In genomic region chr1:157197906-157198435, GRCh38 we compare ENCODE assay signal across 23 cellular contexts. TPM values are rescaled to one million over a fixed set of nuclear protein-coding genes. Genes with fewer than 3 reads are reported as not detected.
DNase-seq lines count a peak whose midpoint lies in the region; ATAC-seq and TF ChIP-seq lines count a peak whose summit lies in the region.
"Had no signal": no experiment of that assay in that cellular context is flagged by ENCODE, and none has a peak within 500 bp of the region (broad histone marks: within the 10 kb centered on the region; RNA-seq: fewer than 3 reads in every experiment).

No MANE protein-coding gene starts in this region.

- DNase-seq in Caco-2, result no peak
- DNase-seq in NCI-H2029 (lab: John Stamatoyannopoulos, UW), result peak; percentile 67
- DNase-seq in hepatocyte (ENCODE audit: low spot score), result no peak
- peak; percentile 74 to 92 for DNase-seq in trophoblast cell
- no peak for DNase-seq in DMS 273 treated with DMSO at 0.1 percent for 48 hours (lab: John Stamatoyannopoulos, UW)
- no peak for DNase-seq in activated CD4-positive, alpha-beta T cell treated with anti-CD3 and anti-CD28 coated beads, Interleukin-2, amount 10 ng/mL, durations not matched to agents 7 days and 5 days
- DNase-seq: activated CD4-positive, CD25-positive, alpha-beta regulatory T cell treated with anti-CD3 and anti-CD28 coated beads, Interleukin-2, amount 50 U/mL, for 72 hours; activated T-cell treated with anti-CD3 and anti-CD28 coated beads, Interleukin-2, amount 50 U/mL, for 24 hours; adrenal gland; C1 segment of cervical spinal cord; cortex of kidney; H7; kidney glomerular epithelial cell; mesenchymal stem cell; naive thymus-derived CD4-positive, alpha-beta T cell; NCI-H187 treated with DMSO at 0.1 percent for 48 hours; occipital lobe; stimulated activated CD4-positive, alpha-beta T cell treated with anti-CD3 and anti-CD28 coated beads, Interleukin-2, amount 100 ng/mL, for 24 hours; T-helper 1 cell; uterus had no signal

- no peak overlapping the region for H4K8ac ChIP-seq in trophoblast cell (ENCODE audit: low read depth, low read length)

- H4K12ac ChIP-seq in trophoblast cell (ENCODE audit: low read depth, low read length), result no peak overlapping the region

- H3K27ac ChIP-seq in hepatocyte (peak overlapping the region; percentile 65), trophoblast cell (ENCODE audit: low read depth, low read length) (no peak overlapping the region)
- H3K27ac ChIP-seq: adrenal gland, SJSA1, uterus had no signal

- H3K4me1 Mint-ChIP-seq in Caco-2 (ENCODE audit: low read depth, unreplicated experiment), result peaks cover 6% of the 10 kb centered on the region
- H3K4me1 Mint-ChIP-seq in activated CD4-positive, alpha-beta T cell treated with anti-CD3 and anti-CD28 coated beads, Interleukin-2, amount 10 ng/mL, durations not matched to agents 7 days and 5 days, result no peaks in the 10 kb centered on the region

- H4K91ac ChIP-seq in trophoblast cell (ENCODE audit: low read depth, low read length), result no peak overlapping the region

- peaks cover 8% of the 10 kb centered on the region; the same call in 1 of the 2 replicates for H3K4me1 ChIP-seq in Caco-2
- peaks cover 7% of the 10 kb centered on the region for H3K4me1 ChIP-seq in hepatocyte (ENCODE audit: insufficient read depth)
- H3K4me1 ChIP-seq in trophoblast cell (ENCODE audit: control insufficient read depth in 1 of 2, insufficient read depth in 2 of 2, low read length in 2 of 2), result peaks cover 2 to 7% of the 10 kb centered on the region in 2 experiments
- H3K4me1 ChIP-seq: adrenal gland, uterus had no signal

- no peaks in the 10 kb centered on the region for H3K36me3 ChIP-seq in Caco-2 (ENCODE audit: control insufficient read depth, insufficient read depth, low read length)
- no peaks in the 10 kb centered on the region for H3K36me3 ChIP-seq in hepatocyte (replicated peaks; ENCODE audit: insufficient read depth, low read depth)
- H3K36me3 ChIP-seq in trophoblast cell (ENCODE audit: control insufficient read depth in 1 of 2, insufficient read depth in 2 of 2, low read length in 2 of 2), result no peaks in the 10 kb centered on the region
- H3K36me3 ChIP-seq: adrenal gland, SJSA1, uterus had no signal

- H3K4me2 ChIP-seq in hepatocyte (no peak overlapping the region), trophoblast cell (ENCODE audit: low read length) (no peak overlapping the region)

- H3K27me3 Mint-ChIP-seq in Caco-2 (ENCODE audit: insufficient read depth, unreplicated experiment), result no peaks in the 10 kb centered on the region
- H3K27me3 Mint-ChIP-seq in activated CD4-positive, alpha-beta T cell treated with anti-CD3 and anti-CD28 coated beads, Interleukin-2, amount 10 ng/mL, durations not matched to agents 7 days and 5 days, result peaks cover 28% of the 10 kb centered on the region

- no peak overlapping the region for H2BK120ac ChIP-seq in trophoblast cell (ENCODE audit: insufficient read depth, low read length, poor library complexity)

- no peak for TF ChIP-seq CTCF in Caco-2 (IDR thresholded peaks at IDR 0.05; ENCODE audit: insufficient read depth in 1 of 2, low read depth in 1 of 2, low read length in 1 of 2, severe bottlenecking in 1 of 2, unreplicated experiment in 1 of 2)
- TF ChIP-seq CTCF in hepatocyte (IDR thresholded peaks at IDR 0.05; ENCODE audit: poor library complexity), result no peak

- CTCF ChIA-PET in Caco-2 (lab: Charles Lee), result no interaction called here
- CTCF ChIA-PET in activated CD4-positive, alpha-beta T cell treated with anti-CD3 and anti-CD28 coated beads, Interleukin-2, amount 10 ng/mL, durations not matched to agents 7 days and 5 days (lab: Charles Lee), result no interaction called here

- H2BK12ac ChIP-seq in trophoblast cell (ENCODE audit: low read length), result no peak overlapping the region

- H3K9me2 ChIP-seq in hepatocyte (replicated peaks; ENCODE audit: insufficient read depth), result no peaks in the 10 kb centered on the region

- no peak overlapping the region for H3K4ac ChIP-seq in trophoblast cell (ENCODE audit: low read depth, low read length)

- H2AK5ac ChIP-seq in trophoblast cell (ENCODE audit: low read length), result no peak overlapping the region

- no peak overlapping the region for H3K4me3 Mint-ChIP-seq in Caco-2 (ENCODE audit: unreplicated experiment)
- H3K4me3 Mint-ChIP-seq in activated CD4-positive, alpha-beta T cell treated with anti-CD3 and anti-CD28 coated beads, Interleukin-2, amount 10 ng/mL, durations not matched to agents 7 days and 5 days, result no peak overlapping the region
- H3K4me3 Mint-ChIP-seq: activated T-cell treated with anti-CD3 and anti-CD28 coated beads, Interleukin-2, amount 50 U/mL, for 24 hours; naive thymus-derived CD4-positive, alpha-beta T cell had no signal

- no peak for ATAC-seq in HG03159 (IDR thresholded peaks at IDR 0.05; ENCODE audit: unreplicated experiment)
- ATAC-seq: naive thymus-derived CD4-positive, alpha-beta T cell had no signal

- H2AFZ ChIP-seq in hepatocyte, result no peak overlapping the region
- no peak overlapping the region for H2AFZ ChIP-seq in trophoblast cell (ENCODE audit: insufficient read depth, low read length, poor library complexity)

- H3K18ac ChIP-seq in trophoblast cell (ENCODE audit: low read length), result no peak overlapping the region

- H3K79me2 ChIP-seq in hepatocyte (no peaks in the 10 kb centered on the region), trophoblast cell (ENCODE audit: control insufficient read depth, insufficient read depth, low read length, poor library complexity) (no peaks in the 10 kb centered on the region)

- H3K27ac Mint-ChIP-seq in Caco-2 (ENCODE audit: unreplicated experiment), result peak overlapping the region; percentile 40
- no peak overlapping the region for H3K27ac Mint-ChIP-seq in activated CD4-positive, alpha-beta T cell treated with anti-CD3 and anti-CD28 coated beads, Interleukin-2, amount 10 ng/mL, durations not matched to agents 7 days and 5 days
- H3K27ac Mint-ChIP-seq: activated T-cell treated with anti-CD3 and anti-CD28 coated beads, Interleukin-2, amount 50 U/mL, for 24 hours; naive thymus-derived CD4-positive, alpha-beta T cell had no signal

- no peak overlapping the region for H3K4me3 ChIP-seq in Caco-2 (ENCODE audit: low read depth, low read length)
- no peak overlapping the region for H3K4me3 ChIP-seq in hepatocyte
- no peak overlapping the region for H3K4me3 ChIP-seq in trophoblast cell (ENCODE audit: low read depth, low read length)
- H3K4me3 ChIP-seq: adrenal gland, SJSA1, skin epidermis, uterus had no signal

- H3K23ac ChIP-seq in trophoblast cell (ENCODE audit: low read length), result no peak overlapping the region

- intact Hi-C loops in Caco-2 (cut with micrococcal nuclease; ENCODE audit: unreplicated experiment), result no loop called here

- peaks cover 3% of the 10 kb centered on the region for H3K79me1 ChIP-seq in trophoblast cell (ENCODE audit: low read length)

- H3K36me3 Mint-ChIP-seq in Caco-2 (ENCODE audit: insufficient read depth, unreplicated experiment), result no peaks in the 10 kb centered on the region
- H3K36me3 Mint-ChIP-seq in activated CD4-positive, alpha-beta T cell treated with anti-CD3 and anti-CD28 coated beads, Interleukin-2, amount 10 ng/mL, durations not matched to agents 7 days and 5 days (ENCODE audit: low read depth), result no peaks in the 10 kb centered on the region
- H3K36me3 Mint-ChIP-seq: naive thymus-derived CD4-positive, alpha-beta T cell had no signal

- no peaks in the 10 kb centered on the region for H3K9me3 Mint-ChIP-seq in Caco-2 (ENCODE audit: unreplicated experiment)
- no peaks in the 10 kb centered on the region for H3K9me3 Mint-ChIP-seq in activated CD4-positive, alpha-beta T cell treated with anti-CD3 and anti-CD28 coated beads, Interleukin-2, amount 10 ng/mL, durations not matched to agents 7 days and 5 days
- H3K9me3 Mint-ChIP-seq: activated T-cell treated with anti-CD3 and anti-CD28 coated beads, Interleukin-2, amount 50 U/mL, for 24 hours; naive thymus-derived CD4-positive, alpha-beta T cell had no signal

- H3K27me3 ChIP-seq in Caco-2 (replicated peaks; ENCODE audit: control insufficient read depth, insufficient read depth, low read length) (no peaks in the 10 kb centered on the region), hepatocyte (no peaks in the 10 kb centered on the region), trophoblast cell (ENCODE audit: insufficient read depth, low read length) (no peaks in the 10 kb centered on the region)
- H3K27me3 ChIP-seq: SJSA1 had no signal

- H3K14ac ChIP-seq in trophoblast cell (ENCODE audit: low read length), result no peak overlapping the region

- POLR2A ChIA-PET in Caco-2 (lab: Charles Lee), result no interaction called here
- POLR2A ChIA-PET in activated CD4-positive, alpha-beta T cell treated with anti-CD3 and anti-CD28 coated beads, Interleukin-2, amount 10 ng/mL, durations not matched to agents 7 days and 5 days (lab: Charles Lee), result no interaction called here

- H2BK5ac ChIP-seq in trophoblast cell (ENCODE audit: low read depth, low read length, poor library complexity), result no peak overlapping the region

- no peaks in the 10 kb centered on the region for H4K20me1 ChIP-seq in hepatocyte (ENCODE audit: insufficient read depth, poor library complexity, severe bottlenecking)

- H3K9ac ChIP-seq in trophoblast cell (ENCODE audit: low read length), result no peak overlapping the region

- WGBS in hepatocyte (ENCODE audit: low lambda C conversion rate, missing lambda C conversion rate), result 93% methylated on average over 7 of the region's 7 CpGs
- WGBS in trophoblast cell (ENCODE audit: extremely low coverage, insufficient coverage, insufficient read length), result no CpG with 5 or more reads among the region's 7 CpGs

- H3K9me3 ChIP-seq in Caco-2 (no peaks in the 10 kb centered on the region), hepatocyte (ENCODE audit: low read depth) (no peaks in the 10 kb centered on the region), trophoblast cell (ENCODE audit: insufficient read depth, low read depth, low read length) (no peaks in the 10 kb centered on the region)
- H3K9me3 ChIP-seq: adrenal gland, SJSA1, uterus had no signal

- no TSS peak for BruUV-seq in Caco-2 (replicated peaks; lab: Mats Ljungman, UMichigan)

RNA-seq across cellular contexts. Expression of gene ETV3, which starts 59.8 kb away (rescaled TPM):
- total RNA-seq in Caco-2 (2022) (25.8 and 27.5 TPM in 2 replicates), hepatocyte (17.6 and 18.3 TPM in 2 replicates)
- polyA plus RNA-seq in hepatocyte, result 8.0 and 8.4 TPM in 2 replicates
- 11.1 and 11.7 TPM in 2 replicates for polyA plus RNA-seq in trophoblast cell (2013)
- 10 to 100 TPM; 33.3 to 37.5 TPM for total RNA-seq in activated CD4-positive, alpha-beta T cell treated with anti-CD3 and anti-CD28 coated beads, Interleukin-2, amount 10 ng/mL, durations not matched to agents 7 days and 5 days

Comparison
In these comparisons a context has a peak if more than half of its experiments do, and no peak if none do; other contexts are left out.
1. DNase-seq: peak in NCI-H2029 (single experiment) and trophoblast cell (2 of 2); none in Caco-2 (0 of 2), hepatocyte (single experiment), DMS 273 treated with DMSO at 0.1 percent for 48 hours (single experiment) and activated CD4-positive, alpha-beta T cell treated with anti-CD3 and anti-CD28 coated beads, Interleukin-2, amount 10 ng/mL, durations not matched to agents 7 days and 5 days (single experiment).